ENCODE assay signal across 3 cellular contexts in genomic region chr15:78636378-78636859, GRCh38.
TF ChIP-seq lines count a peak whose summit lies in the region.

No MANE protein-coding gene starts in this region.

TF ChIP-seq in GM12891, 5 proteins besides CTCF, POLR2A, EP300 and RAD21 (continued from another document):
- TF ChIP-seq POU2F2 (IDR thresholded peaks at IDR 0.05; ENCODE audit: low read depth, low read length) = no peak
- no peak for TF ChIP-seq PAX5 (IDR thresholded peaks at IDR 0.05; ENCODE audit: insufficient read depth, low read length, severe bottlenecking)
- peak; percentile 72 for TF ChIP-seq SPI1 (IDR thresholded peaks at IDR 0.05; ENCODE audit: low read depth, low read length)
TF ChIP-seq in GM12891: peak in this region for 1.

TF ChIP-seq in HEK293, 187 proteins besides CTCF, POLR2A, EP300 and RAD21 (continued from another document):
- TF ChIP-seq GLI4 (tag by site-specific recombination; IDR thresholded peaks at IDR 0.05) (peak; percentile 66; the same call in 1 of the 2 replicates), MYNN (tag by site-specific recombination; IDR thresholded peaks at IDR 0.05; ENCODE audit: borderline replicate concordance) (no peak), ZNF121 (tag by site-specific recombination; IDR thresholded peaks at IDR 0.05) (peak; percentile 50), WT1 (tag by site-specific recombination; IDR thresholded peaks at IDR 0.05) (no peak), ZFHX2 (tag by site-specific recombination; conservative IDR thresholded peaks at IDR 0.05) (no peak), ZNF394 (tag by site-specific recombination; IDR thresholded peaks at IDR 0.05; ENCODE audit: borderline replicate concordance) (no peak), ZNF658 (tag by site-specific recombination; IDR thresholded peaks at IDR 0.05) (no peak), ZNF10 (tag by site-specific recombination; IDR thresholded peaks at IDR 0.05) (no peak), IKZF3 (tag by site-specific recombination; IDR thresholded peaks at IDR 0.05) (no peak), ZNF24 (tag by site-specific recombination; IDR thresholded peaks at IDR 0.05) (no peak), SETDB1 (IDR thresholded peaks at IDR 0.05; ENCODE audit: insufficient read length, low read length) (no peak), HOXA7 (CRISPR knock-in tag; IDR thresholded peaks at IDR 0.05; ENCODE audit: borderline replicate concordance) (no peak), ZNF654 (tag by site-specific recombination; IDR thresholded peaks at IDR 0.05; ENCODE audit: low read depth) (no peak), ZNF138 (tag by site-specific recombination; IDR thresholded peaks at IDR 0.05; ENCODE audit: borderline replicate concordance) (no peak), TSHZ1 (tag by site-specific recombination; IDR thresholded peaks at IDR 0.05; ENCODE audit: borderline replicate concordance) (no peak)

TF ChIP-seq in K562, 482 proteins besides CTCF, POLR2A, EP300 and RAD21 (continued from another document):
- no peak for TF ChIP-seq MEF2D (tag; conservative IDR thresholded peaks at IDR 0.05; ENCODE audit: low read depth)
- TF ChIP-seq SMAD4 (CRISPR knock-in tag; conservative IDR thresholded peaks at IDR 0.05) = no peak
- peak; percentile 62; the same call in 1 of the 2 replicates for TF ChIP-seq SPI1 (IDR thresholded peaks at IDR 0.05; ENCODE audit: borderline replicate concordance, low read depth, low read length)
- TF ChIP-seq ILK (tag; IDR thresholded peaks at IDR 0.05; ENCODE audit: borderline replicate concordance, low read depth) = no peak
- no peak for TF ChIP-seq GTF3C2 (IDR thresholded peaks at IDR 0.05; ENCODE audit: borderline replicate concordance, extremely low read depth, insufficient read length)
- peak; percentile 79 for TF ChIP-seq ZNF121 (CRISPR knock-in tag; conservative IDR thresholded peaks at IDR 0.05)
- TF ChIP-seq IRF1 (CRISPR knock-in tag; IDR thresholded peaks at IDR 0.05; ENCODE audit: borderline replicate concordance) = no peak
